18 cellular contexts compared by ENCODE assay signal in the genomic region with DNA sequence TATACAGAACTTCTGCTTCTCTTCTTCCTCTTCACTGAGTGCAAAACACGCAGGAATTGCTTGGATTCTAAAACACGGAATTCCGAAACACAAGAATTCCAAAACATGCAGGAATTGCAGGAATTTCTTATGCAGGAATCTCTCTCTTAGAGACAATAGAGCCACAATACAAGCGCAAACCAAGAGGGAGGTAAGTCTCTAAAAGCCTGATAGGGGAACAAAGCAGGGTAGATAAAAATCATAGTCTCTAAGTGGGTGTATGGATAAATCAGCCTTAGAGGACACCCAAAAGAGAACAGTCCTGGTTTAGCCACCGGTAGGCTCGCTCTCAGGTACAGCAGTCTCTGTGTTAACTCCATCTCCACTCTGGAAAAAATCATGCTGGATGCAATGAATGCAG.
DNase-seq lines count a peak whose midpoint lies in the region; ATAC-seq, FAIRE-seq and TF ChIP-seq lines count a peak whose summit lies in the region.
"Had no signal": no experiment of that assay in that cellular context is flagged by ENCODE, and none has a peak within 500 bp of the region (broad histone marks: within the 10 kb centered on the region; RNA-seq: fewer than 3 reads in every experiment).

No MANE protein-coding gene starts in this region.

- H3K9me3 Mint-ChIP-seq in activated CD8-positive, alpha-beta T cell treated with anti-CD3 and anti-CD28 coated beads, Interleukin-2, amount 10 ng/mL, durations not matched to agents 7 days and 5 days (ENCODE audit: insufficient read depth): no peaks in the 10 kb centered on the region
- H3K9me3 Mint-ChIP-seq: CD4-positive, CD25-positive, alpha-beta regulatory T cell had no signal

- peak overlapping the region; percentile 44 for H4K5ac ChIP-seq in H1 (ENCODE audit: insufficient read length, low read depth, low read length)

- H3K27me3 ChIP-seq in HUES48 (ENCODE audit: control insufficient read depth, insufficient read depth, low read length): no peaks in the 10 kb centered on the region
- no peaks in the 10 kb centered on the region for H3K27me3 ChIP-seq in H1 (replicated peaks in 1 of 4; ENCODE audit: control insufficient read depth in 3 of 4, extremely low read depth in 1 of 4, insufficient read depth in 3 of 4, low read length in 3 of 4)
- H3K27me3 ChIP-seq in iPS-20b (ENCODE audit: insufficient read depth, low read length): no peaks in the 10 kb centered on the region; the same call in 1 of the 2 replicates
- no peaks in the 10 kb centered on the region for H3K27me3 ChIP-seq in trophoblast cell (ENCODE audit: insufficient read depth, low read length)

- FAIRE-seq in H1 (lab: Jason Lieb, UNC): peak; percentile 95

- DNase-seq in H1 (ENCODE audit: low read depth in 1 of 2, low spot score in 2 of 2) (no peak), trophoblast cell (peak in 1 of 2 donors; percentile 68), pons (ENCODE audit: low spot score) (no peak)
- DNase-seq in activated CD8-positive, alpha-beta T cell treated with anti-CD3 and anti-CD28 coated beads, Interleukin-2, amount 10 ng/mL, durations not matched to agents 7 days and 5 days: no peak
- DNase-seq: ACHN; AML-193; Calu3; CD4-positive, CD25-positive, alpha-beta regulatory T cell; DND-41; NCI-H1436; NCI-H2029; NCI-H2171 treated with DMSO at 0.1 percent for 48 hours; NCI-H510A; NCI-H82 had no signal

- H3K4me1 Mint-ChIP-seq in activated CD8-positive, alpha-beta T cell treated with anti-CD3 and anti-CD28 coated beads, Interleukin-2, amount 10 ng/mL, durations not matched to agents 7 days and 5 days (ENCODE audit: low read depth): no peaks in the 10 kb centered on the region
- H3K4me1 Mint-ChIP-seq: CD4-positive, CD25-positive, alpha-beta regulatory T cell had no signal

- H2AK5ac ChIP-seq in H1 (ENCODE audit: low read depth, low read length): peak overlapping the region; percentile 1; the same call in 1 of the 2 replicates
- H2AK5ac ChIP-seq in trophoblast cell (ENCODE audit: low read length): no peak overlapping the region

- H2BK12ac ChIP-seq in H1 (ENCODE audit: low read depth, low read length): peak overlapping the region; percentile 28; the same call in 1 of the 2 replicates
- no peak overlapping the region for H2BK12ac ChIP-seq in trophoblast cell (ENCODE audit: low read length)

- no peak overlapping the region for H3K4me3 Mint-ChIP-seq in activated CD8-positive, alpha-beta T cell treated with anti-CD3 and anti-CD28 coated beads, Interleukin-2, amount 10 ng/mL, durations not matched to agents 7 days and 5 days
- H3K4me3 Mint-ChIP-seq: CD4-positive, CD25-positive, alpha-beta regulatory T cell had no signal

- H3K4me1 ChIP-seq in HUES48 (ENCODE audit: control insufficient read depth, insufficient read depth, low read length) (peaks cover 68% of the 10 kb centered on the region), H1 (replicated peaks in 1 of 4; ENCODE audit: control insufficient read depth in 3 of 4, insufficient read depth in 4 of 4, low read length in 3 of 4) (peaks cover 13 to 39% (median 26%) of the 10 kb centered on the region in 4 experiments; a peak in 6 of 7 replicates), iPS-20b (ENCODE audit: insufficient read depth, low read length) (peaks cover 53% of the 10 kb centered on the region), trophoblast cell (ENCODE audit: control insufficient read depth in 1 of 2, insufficient read depth in 2 of 2, low read length in 2 of 2) (peaks cover 2 to 8% of the 10 kb centered on the region in 2 experiments)

- peak overlapping the region; percentile 26; the same call in 1 of the 2 replicates for H2BK5ac ChIP-seq in H1 (ENCODE audit: low read depth, low read length)
- no peak overlapping the region for H2BK5ac ChIP-seq in trophoblast cell (ENCODE audit: low read depth, low read length, poor library complexity)

- H2BK15ac ChIP-seq in H1 (ENCODE audit: low read length): no peak overlapping the region

- POLR2A ChIA-PET in H1 (lab: Charles Lee; ENCODE audit: partially characterized antibody): interaction anchor here (0.9 to 1.0 kb wide), 2 partner anchors 9 to 21 kb away, joined by 3 to 6 read pairs; no protein-coding TSS in a partner anchor
- POLR2A ChIA-PET in activated CD8-positive, alpha-beta T cell treated with anti-CD3 and anti-CD28 coated beads, Interleukin-2, amount 10 ng/mL, durations not matched to agents 7 days and 5 days (lab: Charles Lee): no interaction called here

- no peak overlapping the region for H3K27ac Mint-ChIP-seq in activated CD8-positive, alpha-beta T cell treated with anti-CD3 and anti-CD28 coated beads, Interleukin-2, amount 10 ng/mL, durations not matched to agents 7 days and 5 days
- H3K27ac Mint-ChIP-seq: CD4-positive, CD25-positive, alpha-beta regulatory T cell had no signal

- H3K4ac ChIP-seq in H1 (replicated peaks; ENCODE audit: insufficient read length, low read depth, low read length) (no peak overlapping the region), trophoblast cell (ENCODE audit: low read depth, low read length) (no peak overlapping the region)

- H3K79me1 ChIP-seq in H1 (ENCODE audit: low read depth, low read length): no peaks in the 10 kb centered on the region
- H3K79me1 ChIP-seq in trophoblast cell (ENCODE audit: low read length): peaks cover 5% of the 10 kb centered on the region

- H3K36me3 Mint-ChIP-seq in activated CD8-positive, alpha-beta T cell treated with anti-CD3 and anti-CD28 coated beads, Interleukin-2, amount 10 ng/mL, durations not matched to agents 7 days and 5 days (ENCODE audit: low read depth): no peaks in the 10 kb centered on the region
- H3K36me3 Mint-ChIP-seq: CD4-positive, CD25-positive, alpha-beta regulatory T cell had no signal

- H3K23me2 ChIP-seq in H1 (ENCODE audit: low read depth, low read length): no peaks in the 10 kb centered on the region

- H3K9ac ChIP-seq in HUES48 (ENCODE audit: low read depth, low read length) (peak overlapping the region; percentile 27), H1 (replicated peaks in 1 of 4; ENCODE audit: extremely low read depth in 1 of 4, low read depth in 3 of 4, low read length in 3 of 4) (no peak overlapping the region), iPS-20b (ENCODE audit: low read depth, low read length) (peak overlapping the region; percentile 30; the same call in 1 of the 2 replicates), trophoblast cell (ENCODE audit: low read length) (no peak overlapping the region)
- H3K9ac ChIP-seq: KMS-11 had no signal

- H2BK20ac ChIP-seq in H1 (ENCODE audit: low read length): no peak overlapping the region

- TF ChIP-seq POLR2A in H1 (IDR thresholded peaks at IDR 0.05; ENCODE audit: control extremely low read depth in 1 of 2, low read depth in 2 of 2, low read length in 2 of 2): peak in 1 of 2 experiments; percentile 53; a peak in 2 of 3 replicates

- H3K9me3 ChIP-seq in HUES48 (ENCODE audit: control insufficient read depth, insufficient read depth, low read length) (no peaks in the 10 kb centered on the region), H1 (ENCODE audit: insufficient read depth in 2 of 2, low read depth in 1 of 2, low read length in 1 of 2) (no peaks in the 10 kb centered on the region), iPS-20b (ENCODE audit: insufficient read depth, low read depth, low read length) (no peaks in the 10 kb centered on the region), trophoblast cell (ENCODE audit: insufficient read depth, low read depth, low read length) (no peaks in the 10 kb centered on the region)

- no peak overlapping the region for H2AFZ ChIP-seq in H1 (ENCODE audit: low read length)
- H2AFZ ChIP-seq in trophoblast cell (ENCODE audit: insufficient read depth, low read length, poor library complexity): no peak overlapping the region

- H4K12ac ChIP-seq in trophoblast cell (ENCODE audit: low read depth, low read length): no peak overlapping the region

- H3K18ac ChIP-seq in H1 (ENCODE audit: extremely low read depth, low read length) (no peak overlapping the region), trophoblast cell (ENCODE audit: low read length) (no peak overlapping the region)

- H3K79me2 ChIP-seq in H1 (ENCODE audit: control insufficient read depth in 1 of 2, insufficient read depth in 2 of 2, low read length in 2 of 2) (no peaks in the 10 kb centered on the region), trophoblast cell (ENCODE audit: control insufficient read depth, insufficient read depth, low read length, poor library complexity) (no peaks in the 10 kb centered on the region)

- H3K27ac ChIP-seq in HUES48 (ENCODE audit: low read depth, low read length): peak overlapping the region; percentile 92
- H3K27ac ChIP-seq in H1 (ENCODE audit: low read depth, low read length): peak overlapping the region; percentile 72; the same call in 1 of the 2 replicates
- no peak overlapping the region for H3K27ac ChIP-seq in iPS-20b (ENCODE audit: low read length)
- peak overlapping the region; percentile 16 for H3K27ac ChIP-seq in trophoblast cell (ENCODE audit: low read depth, low read length)
- H3K27ac ChIP-seq: KMS-11 had no signal

- H3K36me3 ChIP-seq in HUES48 (ENCODE audit: control insufficient read depth, insufficient read depth, low read length) (no peaks in the 10 kb centered on the region), H1 (ENCODE audit: control insufficient read depth in 2 of 4, insufficient read depth in 4 of 4, low read length in 3 of 4) (no peaks in the 10 kb centered on the region), iPS-20b (ENCODE audit: insufficient read depth, low read depth, low read length) (no peaks in the 10 kb centered on the region), trophoblast cell (ENCODE audit: control insufficient read depth in 1 of 2, insufficient read depth in 2 of 2, low read length in 2 of 2) (no peaks in the 10 kb centered on the region)

- H3K14ac ChIP-seq in H1 (ENCODE audit: insufficient read length) (no peak overlapping the region), trophoblast cell (ENCODE audit: low read length) (no peak overlapping the region)

- peak in 1 of 2 experiments; percentile 94; a peak in 2 of 3 replicates for TF ChIP-seq EP300 in H1 (IDR thresholded peaks at IDR 0.05; ENCODE audit: borderline replicate concordance in 1 of 2, low read depth in 2 of 2, low read length in 2 of 2)

- H3K23ac ChIP-seq in H1 (ENCODE audit: insufficient read length): no peak overlapping the region
- no peak overlapping the region for H3K23ac ChIP-seq in trophoblast cell (ENCODE audit: low read length)

- peak overlapping the region; percentile 95 for H4K91ac ChIP-seq in H1 (replicated peaks; ENCODE audit: insufficient read length, low read length)
- no peak overlapping the region for H4K91ac ChIP-seq in trophoblast cell (ENCODE audit: low read depth, low read length)

- 1% methylated on average over 6 of the region's 6 CpGs; no CpG with 5 or more reads in 1 of the 2 experiments for WGBS in H1 (ENCODE audit: extremely low coverage in 1 of 2, insufficient coverage in 1 of 2, insufficient read length in 1 of 2, insufficient replicate concordance in 2 of 2, low coverage in 1 of 2, low lambda C conversion rate in 2 of 2, missing lambda C conversion rate in 1 of 2), 2 experiments
- WGBS in trophoblast cell (ENCODE audit: extremely low coverage, insufficient coverage, insufficient read length): no CpG with 5 or more reads among the region's 6 CpGs

- CTCF ChIA-PET in H1 (lab: Charles Lee; ENCODE audit: partially characterized antibody): interaction anchor here (0.6 to 1.7 kb wide), 5 partner anchors 12 to 204 kb away, joined by 3 to 5 read pairs (median 4); no protein-coding TSS in a partner anchor
- CTCF ChIA-PET in activated CD8-positive, alpha-beta T cell treated with anti-CD3 and anti-CD28 coated beads, Interleukin-2, amount 10 ng/mL, durations not matched to agents 7 days and 5 days (lab: Charles Lee): no interaction called here

- H3K4me2 ChIP-seq in H1 (ENCODE audit: insufficient read depth in 1 of 2, low read depth in 2 of 2, low read length in 2 of 2) (peak overlapping the region; percentile 57 to 74), trophoblast cell (ENCODE audit: low read length) (peak overlapping the region; percentile 40)
- H3K4me2 ChIP-seq: KMS-11 had no signal

- no peaks in the 10 kb centered on the region for H3K27me3 Mint-ChIP-seq in activated CD8-positive, alpha-beta T cell treated with anti-CD3 and anti-CD28 coated beads, Interleukin-2, amount 10 ng/mL, durations not matched to agents 7 days and 5 days (ENCODE audit: low read depth)

- no peak for TF ChIP-seq CTCF in H1 (IDR thresholded peaks at IDR 0.05; ENCODE audit: control extremely low read depth in 1 of 3, insufficient read depth in 1 of 3, low read depth in 1 of 3, low read length in 3 of 3)

- H4K20me1 ChIP-seq in H1 (replicated peaks in 1 of 2; ENCODE audit: control insufficient read depth in 1 of 2, insufficient read depth in 2 of 2, low read length in 2 of 2): no peaks in the 10 kb centered on the region

- H3K4me3 ChIP-seq in HUES48 (ENCODE audit: low read depth, low read length): peak overlapping the region; percentile 24; the same call in 1 of the 2 replicates
- H3K4me3 ChIP-seq in H1 (ENCODE audit: extremely low read depth in 1 of 4, insufficient read depth in 2 of 4, low read depth in 3 of 4, low read length in 4 of 4): peak overlapping the region in 1 of 4 experiments; percentile 37; a peak in 1 of 8 replicates
- peak overlapping the region; percentile 25; the same call in 1 of the 2 replicates for H3K4me3 ChIP-seq in iPS-20b (ENCODE audit: low read length)
- H3K4me3 ChIP-seq in trophoblast cell (ENCODE audit: low read depth, low read length): no peak overlapping the region

- peak overlapping the region; percentile 76 for H2BK120ac ChIP-seq in H1 (replicated peaks; ENCODE audit: low read depth, low read length)
- H2BK120ac ChIP-seq in trophoblast cell (ENCODE audit: insufficient read depth, low read length, poor library complexity): no peak overlapping the region

- H4K8ac ChIP-seq in H1 (ENCODE audit: extremely low read depth, insufficient read depth, low read length) (no peak overlapping the region), trophoblast cell (ENCODE audit: low read depth, low read length) (no peak overlapping the region)

- no peak overlapping the region for H3K56ac ChIP-seq in H1 (replicated peaks; ENCODE audit: insufficient read length, low read depth, low read length)

- TF ChIP-seq RAD21 in H1 (IDR thresholded peaks at IDR 0.05 in 1 of 2, conservative IDR thresholded peaks at IDR 0.05 in 1 of 2; ENCODE audit: low read depth in 2 of 2, low read length in 2 of 2): no peak; a peak in 2 of 4 replicates

- ATAC-seq in HG03469 (IDR thresholded peaks at IDR 0.05; ENCODE audit: unreplicated experiment): no peak
- no peak for ATAC-seq in activated CD8-positive, alpha-beta T cell treated with anti-CD3 and anti-CD28 coated beads, Interleukin-2, amount 10 ng/mL, durations not matched to agents 7 days and 5 days

Comparison
In these comparisons a context has a peak if more than half of its experiments do, and no peak if none do; other contexts are left out.
1. H3K9ac ChIP-seq: peak in HUES48 (single experiment) and iPS-20b (single experiment); none in H1 (0 of 4) and trophoblast cell (single experiment).